8 cellular contexts compared by ENCODE assay signal in the genomic region with DNA sequence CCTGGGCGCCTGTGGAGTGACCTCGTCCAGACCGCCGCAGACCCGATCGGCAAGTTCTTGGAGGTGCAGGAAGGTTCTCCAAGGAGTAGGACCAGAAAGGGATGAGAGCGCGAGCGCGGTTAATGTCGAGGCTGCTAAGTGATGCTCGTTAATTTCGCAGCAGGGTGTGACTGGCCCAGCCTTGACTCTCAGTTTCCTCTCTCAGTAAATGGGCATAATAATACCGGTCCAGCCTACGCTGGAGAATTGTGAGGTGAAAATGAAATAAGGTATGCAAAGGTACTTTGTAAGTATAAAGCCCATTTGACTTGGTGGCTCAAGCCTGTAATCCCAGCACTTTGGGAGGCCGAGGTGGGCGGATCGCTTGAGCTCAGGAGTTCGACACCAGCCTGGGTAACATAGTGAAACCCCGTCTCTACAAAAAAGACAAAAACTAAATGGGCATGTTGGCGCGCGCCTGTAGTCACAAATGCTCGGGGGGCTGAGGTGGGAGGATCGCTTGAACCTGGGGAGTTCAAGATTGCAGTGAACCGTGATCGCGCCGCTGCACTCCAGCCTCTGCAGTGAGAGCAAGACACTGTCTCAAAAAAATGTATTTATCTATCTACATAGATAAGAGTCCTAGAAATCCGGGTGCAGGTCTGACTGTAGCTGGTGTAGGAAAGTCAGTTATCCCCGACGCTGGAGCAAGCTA. TPM values are rescaled to one million over a fixed set of nuclear protein-coding genes. Genes with fewer than 3 reads are reported as not detected.
DNase-seq lines count a peak whose midpoint lies in the region; ATAC-seq and TF ChIP-seq lines count a peak whose summit lies in the region.

No MANE protein-coding gene starts in this region.

- H3K79me2 ChIP-seq in SU-DHL-6 (ENCODE audit: insufficient read depth, low read length) = no peaks in the 10 kb centered on the region
- peaks cover 11% of the 10 kb centered on the region for H3K79me2 ChIP-seq in parathyroid adenoma

- H4K20me1 ChIP-seq in SU-DHL-6 (ENCODE audit: low read depth, low read length) = no peaks in the 10 kb centered on the region; the same call in 1 of the 2 replicates

- no peak for DNase-seq in AG09309 (ENCODE audit: low read depth)
- peak; percentile 94 for DNase-seq in esophagus muscularis mucosa (ENCODE audit: extremely low spot score)
- no peak for DNase-seq in NCI-H345 treated with DMSO at 0.1 percent for 48 hours (lab: John Stamatoyannopoulos, UW; ENCODE audit: unreplicated experiment)

- H3K4me1 ChIP-seq in esophagus muscularis mucosa = peaks cover 16 to 24% (median 23%) of the 10 kb centered on the region in 4 donors
- peaks cover 12% of the 10 kb centered on the region for H3K4me1 ChIP-seq in parathyroid adenoma

- peak overlapping the region; percentile 70 for H3K4me3 ChIP-seq in AG09309 (ENCODE audit: control insufficient read depth, low read depth, low read length)
- peak overlapping the region; percentile 75 for H3K4me3 ChIP-seq in SU-DHL-6 (ENCODE audit: insufficient read depth, low read length, poor library complexity, severe bottlenecking)
- H3K4me3 ChIP-seq in esophagus muscularis mucosa = peak overlapping the region; percentile 75 to 90 (median 83)
- peak overlapping the region; percentile 96 for H3K4me3 ChIP-seq in parathyroid adenoma (ENCODE audit: low read depth, low read length)

- no peak for TF ChIP-seq EP300 in esophagus muscularis mucosa (IDR thresholded peaks at IDR 0.05)

- WGBS in esophagus muscularis mucosa = 7% methylated on average over 32 of the region's 32 CpGs

- H3K9me3 ChIP-seq in SU-DHL-6 (ENCODE audit: insufficient read depth, low read length) (no peaks in the 10 kb centered on the region), esophagus muscularis mucosa (no peaks in the 10 kb centered on the region), parathyroid adenoma (ENCODE audit: control insufficient read depth, low read length) (no peaks in the 10 kb centered on the region)

- peak overlapping the region; percentile 40; the same call in 1 of the 2 replicates for H3K27ac ChIP-seq in SU-DHL-6 (ENCODE audit: low read depth, low read length)
- H3K27ac ChIP-seq in esophagus muscularis mucosa (replicated peaks in 1 of 4) = peak overlapping the region; percentile 87 to 94 (median 90)
- H3K27ac ChIP-seq in parathyroid adenoma = peak overlapping the region; percentile 93

- H3K9me2 ChIP-seq in SU-DHL-6 (replicated peaks; ENCODE audit: insufficient read depth, low read length) = no peaks in the 10 kb centered on the region

- peaks cover 14% of the 10 kb centered on the region for H3F3A ChIP-seq in SU-DHL-6 (ENCODE audit: insufficient read depth)

- ATAC-seq in GM21619 (IDR thresholded peaks at IDR 0.05; ENCODE audit: unreplicated experiment) (peak; percentile 12), HG03457 (IDR thresholded peaks at IDR 0.05; ENCODE audit: unreplicated experiment) (no peak), GM19035 (IDR thresholded peaks at IDR 0.05; ENCODE audit: unreplicated experiment) (no peak)

- H3K4me2 ChIP-seq in SU-DHL-6 (ENCODE audit: low read depth, low read length, poor library complexity, severe bottlenecking) (peak overlapping the region; percentile 66), parathyroid adenoma (ENCODE audit: low read length) (peak overlapping the region; percentile 97)

- H3K9ac ChIP-seq in SU-DHL-6 (ENCODE audit: low read length) (peak overlapping the region; percentile 68), parathyroid adenoma (peak overlapping the region; percentile 82)

- H3K36me3 ChIP-seq in SU-DHL-6 (ENCODE audit: low read length) = no peaks in the 10 kb centered on the region
- no peaks in the 10 kb centered on the region for H3K36me3 ChIP-seq in esophagus muscularis mucosa
- H3K36me3 ChIP-seq in parathyroid adenoma (ENCODE audit: control insufficient read depth, insufficient read depth, low read length) = no peaks in the 10 kb centered on the region

- TF ChIP-seq POLR2A in esophagus muscularis mucosa (IDR thresholded peaks at IDR 0.05; ENCODE audit: low read depth) = no peak

- no peak for TF ChIP-seq CTCF in AG09309 (IDR thresholded peaks at IDR 0.05; ENCODE audit: control insufficient read depth, insufficient read depth, low read depth, low read length, missing control alignments)
- TF ChIP-seq CTCF in SU-DHL-6 (IDR thresholded peaks at IDR 0.05; ENCODE audit: insufficient read depth, low read length, poor library complexity, severe bottlenecking) = no peak
- TF ChIP-seq CTCF in esophagus muscularis mucosa (IDR thresholded peaks at IDR 0.05) = no peak
- TF ChIP-seq CTCF in parathyroid adenoma (IDR thresholded peaks at IDR 0.05) = no peak

- intact Hi-C loops in esophagus muscularis mucosa (cut with DNase I) = loop anchor here (10.0 kb wide), 1 partner anchor 64 kb away; the partner anchor contains the start of gene GLO1

- H3K27me3 ChIP-seq in SU-DHL-6 (ENCODE audit: low read length) (no peaks in the 10 kb centered on the region), esophagus muscularis mucosa (no peaks in the 10 kb centered on the region), parathyroid adenoma (ENCODE audit: control insufficient read depth, insufficient read depth, low read length) (no peaks in the 10 kb centered on the region)

- H2AFZ ChIP-seq in SU-DHL-6 (ENCODE audit: low read depth, low read length, severe bottlenecking) (peak overlapping the region; percentile 93), parathyroid adenoma (peak overlapping the region; percentile 98)

RNA-seq across cellular contexts. Expression of gene BTBD9, which starts 0.6 kb away (rescaled TPM):
- 10 to 100 TPM in 3 of 4 donors, 1 to 10 TPM in 1; 9.4 to 14.1 (median 11.2) TPM for total RNA-seq in esophagus muscularis mucosa

Comparison
In these comparisons a context has a peak if more than half of its experiments do, and no peak if none do; other contexts are left out.
1. H3K27ac ChIP-seq: peak in every context shown above with its lines; median percentile 93 in parathyroid adenoma; 90 in esophagus muscularis mucosa; 40 in SU-DHL-6.